In genomic region chr3:158057666-158058065, GRCh38 we compare ENCODE assay signal across 18 cellular contexts. TPM values are rescaled to one million over a fixed set of nuclear protein-coding genes. Genes with fewer than 3 reads are reported as not detected.
"Had no signal": no experiment of that assay in that cellular context is flagged by ENCODE, and none has a peak within 500 bp of the region (broad histone marks: within the 10 kb centered on the region; RNA-seq: fewer than 3 reads in every experiment).

No MANE protein-coding gene starts in this region.

- H3K4me3 ChIP-seq: ascending aorta, cardiac muscle cell, dorsolateral prefrontal cortex, skin epidermis, transverse colon had no signal

- H3K4me1 Mint-ChIP-seq: endodermal cell had no signal

- H3K9me3 ChIP-seq: ascending aorta, transverse colon had no signal

- H3K36me3 Mint-ChIP-seq: natural killer cell treated with Interleukin-12 subunit alpha and Interleukin-12 subunit beta and Interleukin-15 and Interleukin-18, amount 100 ng/mL, for 72 hours had no signal

- H3K27me3 ChIP-seq: ascending aorta, cardiac muscle cell, transverse colon had no signal

- H3K36me3 ChIP-seq: ascending aorta, cardiac muscle cell, transverse colon had no signal

- H3K9me3 Mint-ChIP-seq: endodermal cell had no signal

- H3K27ac Mint-ChIP-seq: endodermal cell; natural killer cell treated with Interleukin-12 subunit alpha and Interleukin-12 subunit beta and Interleukin-15 and Interleukin-18, amount 100 ng/mL, for 72 hours had no signal

- ATAC-seq: activated CD4-positive, CD25-positive, alpha-beta regulatory T cell treated with anti-CD3 and anti-CD28 coated beads, Interleukin-2, amount 50 U/mL, for 24 hours; foreskin keratinocyte; natural killer cell treated with Interleukin-12 subunit alpha and Interleukin-12 subunit beta and Interleukin-15 and Interleukin-18, amount 100 ng/mL, for 72 hours had no signal

- H3K4me1 ChIP-seq: ascending aorta, foreskin keratinocyte, transverse colon had no signal

- H3K4me3 Mint-ChIP-seq: endodermal cell; natural killer cell treated with Interleukin-12 subunit alpha and Interleukin-12 subunit beta and Interleukin-15 and Interleukin-18, amount 100 ng/mL, for 72 hours had no signal

- DNase-seq: activated CD4-positive, alpha-beta T cell treated with anti-CD3 and anti-CD28 coated beads, Interleukin-2, amount 50 U/mL, for 1 hour; activated CD8-positive, alpha-beta memory T cell treated with anti-CD3 and anti-CD28 coated beads for 24 hours; activated naive CD4-positive, alpha-beta T cell treated with Interleukin-2 at 50 U/mL for 16 hours; dorsolateral prefrontal cortex; endodermal cell; mesendoderm; posterior cingulate gyrus; stimulated activated CD4-positive, alpha-beta T cell treated with anti-CD3 and anti-CD28 coated beads, Interleukin-4, amount 100 ng/mL, for 24 hours; stimulated activated naive CD4-positive, alpha-beta T cell treated with Interleukin-2 at 50 U/mL for 16 hours; transverse colon had no signal

- H3K27ac ChIP-seq: ascending aorta, cardiac muscle cell, dorsolateral prefrontal cortex, foreskin keratinocyte, skin epidermis, transverse colon had no signal

RNA-seq across cellular contexts. Expression of gene SHOX2, which starts 48.6 kb away (rescaled TPM):
- total RNA-seq: ascending aorta, epithelial cell of proximal tubule, foreskin keratinocyte, liver had no signal
- polyA plus RNA-seq: foreskin keratinocyte, liver had no signal
